ENCODE assay signal across 8 cellular contexts in the genomic region with DNA sequence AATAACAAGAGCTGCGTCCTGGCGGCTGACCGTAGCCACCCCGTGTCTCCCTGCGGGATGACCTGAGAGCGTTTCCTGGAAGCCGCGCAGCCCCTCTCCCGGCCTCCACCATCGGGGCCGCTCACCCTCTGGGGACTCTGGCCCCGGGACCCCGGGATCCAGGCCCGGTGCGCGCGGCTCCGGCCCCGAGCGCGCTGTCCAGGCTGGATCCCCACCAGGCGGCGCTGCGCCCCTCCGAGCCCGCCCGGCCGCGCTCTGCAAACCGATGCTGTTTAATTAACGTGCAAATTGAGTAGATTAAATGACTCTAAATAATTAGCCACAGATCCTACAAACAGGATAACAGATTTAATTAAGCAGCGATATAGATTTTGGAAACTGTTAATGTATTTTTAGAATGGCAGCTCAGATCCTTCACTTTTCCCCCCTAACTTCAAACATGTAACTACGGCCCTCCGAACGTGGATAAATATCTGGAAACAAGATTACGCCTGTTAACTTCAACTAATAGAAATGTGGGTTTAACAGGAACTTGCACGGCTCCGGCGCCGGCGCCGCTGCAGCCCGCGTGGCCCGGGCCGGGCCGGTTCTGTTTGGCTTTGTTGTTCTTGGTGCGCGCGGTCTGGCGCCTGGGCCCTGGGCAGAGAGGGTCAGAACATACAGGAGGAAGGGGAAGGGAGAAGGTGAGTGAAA. TPM values are rescaled to one million over a fixed set of nuclear protein-coding genes. Genes with fewer than 3 reads are reported as not detected.
DNase-seq lines count a peak whose midpoint lies in the region; ATAC-seq and TF ChIP-seq lines count a peak whose summit lies in the region.

No MANE protein-coding gene starts in this region.

- peak; percentile 36 for ATAC-seq in GM23338
- ATAC-seq in GM18861 (IDR thresholded peaks at IDR 0.05; ENCODE audit: unreplicated experiment) = no peak
- ATAC-seq in GM21390 (IDR thresholded peaks at IDR 0.05; ENCODE audit: unreplicated experiment) = no peak
- ATAC-seq in GM21515 (IDR thresholded peaks at IDR 0.05; ENCODE audit: unreplicated experiment) = no peak

- TF ChIP-seq CTCF in GM23338 (conservative IDR thresholded peaks at IDR 0.05; ENCODE audit: low read depth in 2 of 2) = peak; percentile 80 to 91

- no peak overlapping the region for H2BK5ac ChIP-seq in neuronal stem cell (ENCODE audit: low read length)

- H3K27ac ChIP-seq in GM23338 (ENCODE audit: low read depth) (no peak overlapping the region), neuronal stem cell (replicated peaks; ENCODE audit: low read length) (no peak overlapping the region)

- H3K4me1 Mint-ChIP-seq in GM23338 = peaks cover 30% of the 10 kb centered on the region

- H3K23ac ChIP-seq in neuronal stem cell (ENCODE audit: low read depth, low read length, poor library complexity) = no peak overlapping the region

- 0 out of 2 replicates have a peak, but pooled peaks cover 17% of the 10 kb centered on the region for H4K20me1 ChIP-seq in GM23338 (replicated peaks; ENCODE audit: insufficient read depth)

- peak overlapping the region; percentile 10 for H2AK5ac ChIP-seq in neuronal stem cell (ENCODE audit: low read depth, low read length)

- no peak overlapping the region for H3K9ac ChIP-seq in neuronal stem cell (ENCODE audit: low read depth, low read length, poor library complexity)

- peaks cover 6% of the 10 kb centered on the region; the same call in 1 of the 2 replicates for H3F3A ChIP-seq in GM23338 (replicated peaks; ENCODE audit: low read depth)

- H3K4me3 Mint-ChIP-seq in GM23338 = peak overlapping the region; percentile 38; the same call in 2 of the 3 replicates

- H4K91ac ChIP-seq in neuronal stem cell (ENCODE audit: low read depth, low read length, poor library complexity) = no peak overlapping the region

- H2BK120ac ChIP-seq in neuronal stem cell (ENCODE audit: low read depth, low read length) = no peak overlapping the region

- no peak overlapping the region for H3K27ac Mint-ChIP-seq in GM23338

- peak; percentile 67 for DNase-seq in GM23338 (ENCODE audit: low spot score)
- DNase-seq in activated CD4-positive, alpha-beta T cell treated with anti-CD3 and anti-CD28 coated beads for 1 hour = peak; percentile 18
- DNase-seq in effector CD4-positive, alpha-beta T cell = peak; percentile 23
- no peak for DNase-seq in neuronal stem cell (ENCODE audit: low spot score)
- no peak for DNase-seq in SHP77 treated with DMSO at 0.1 percent for 48 hours (lab: John Stamatoyannopoulos, UW)

- H3K14ac ChIP-seq in neuronal stem cell (ENCODE audit: low read length) = no peak overlapping the region

- H3K4me2 ChIP-seq in GM23338 (peak overlapping the region; percentile 73), neuronal stem cell (ENCODE audit: insufficient read depth, low read length, poor library complexity, severe bottlenecking) (peak overlapping the region; percentile 43)

- H3K36me3 Mint-ChIP-seq in GM23338 (ENCODE audit: low read depth) = no peaks in the 10 kb centered on the region

- H2AFZ ChIP-seq in GM23338 = no peak overlapping the region
- no peak overlapping the region for H2AFZ ChIP-seq in neuronal stem cell (ENCODE audit: low read length)

- no peak overlapping the region for H2BK15ac ChIP-seq in neuronal stem cell (ENCODE audit: low read length)

- H3K27me3 Mint-ChIP-seq in GM23338 (ENCODE audit: insufficient read depth, low read depth, poor library complexity) = peaks cover 92% of the 10 kb centered on the region

- WGBS in neuronal stem cell (ENCODE audit: extremely low coverage in 2 of 2, insufficient read length in 2 of 2, insufficient replicate concordance in 1 of 2), 2 donors = no CpG with 5 or more reads among the region's 51 CpGs

- H3K4ac ChIP-seq in neuronal stem cell (ENCODE audit: low read length) = no peak overlapping the region

- peak overlapping the region; percentile 45 for H3K4me3 ChIP-seq in GM23338
- H3K4me3 ChIP-seq in neuronal stem cell (ENCODE audit: low read length in 2 of 2) = no peak overlapping the region

- H3K9me3 Mint-ChIP-seq in GM23338 = no peaks in the 10 kb centered on the region; the same call in 2 of the 3 replicates

- H4K8ac ChIP-seq in neuronal stem cell (ENCODE audit: low read depth, low read length) = no peak overlapping the region

- H3K4me1 ChIP-seq in GM23338 (ENCODE audit: insufficient read depth) (peaks cover 46% of the 10 kb centered on the region), neuronal stem cell (ENCODE audit: control insufficient read depth in 2 of 2, insufficient read depth in 1 of 2, low read depth in 1 of 2, low read length in 2 of 2) (peaks cover 11 to 17% of the 10 kb centered on the region in 2 donors)

- H3K79me2 ChIP-seq in GM23338 (replicated peaks; ENCODE audit: insufficient read depth) = no peaks in the 10 kb centered on the region

- H3K27me3 ChIP-seq in GM23338 (ENCODE audit: insufficient read depth) (peaks cover 93% of the 10 kb centered on the region), neuronal stem cell (ENCODE audit: control insufficient read depth in 3 of 3, insufficient read depth in 3 of 3, low read depth in 1 of 3, low read length in 3 of 3) (peaks cover 23 to 94% (median 73%) of the 10 kb centered on the region in 3 experiments)

- no peaks in the 10 kb centered on the region for H3K79me1 ChIP-seq in neuronal stem cell (ENCODE audit: low read depth, low read length)

- H3K18ac ChIP-seq in neuronal stem cell (ENCODE audit: low read length) = peak overlapping the region; percentile 44

- H3K9me3 ChIP-seq in neuronal stem cell (replicated peaks in 1 of 2; ENCODE audit: control insufficient read depth in 2 of 2, insufficient read depth in 1 of 2, low read depth in 1 of 2, low read length in 2 of 2) = peaks cover 0 to 2% of the 10 kb centered on the region in 2 donors

- H2BK12ac ChIP-seq in neuronal stem cell (ENCODE audit: low read length) = no peak overlapping the region

- no peaks in the 10 kb centered on the region for H3K36me3 ChIP-seq in GM23338 (ENCODE audit: insufficient read depth)
- no peaks in the 10 kb centered on the region for H3K36me3 ChIP-seq in neuronal stem cell (replicated peaks in 1 of 2; ENCODE audit: control insufficient read depth in 2 of 2, insufficient read depth in 2 of 2, low read length in 2 of 2)

- H3K9me2 ChIP-seq in GM23338 (ENCODE audit: insufficient read depth) = no peaks in the 10 kb centered on the region

TF ChIP-seq in GM23338, 12 proteins besides CTCF, POLR2A, EP300 and RAD21 (continues in another document):
- peak; percentile 54 for TF ChIP-seq EZH2phosphoT487 (IDR thresholded peaks at IDR 0.05; ENCODE audit: unreplicated experiment)
- TF ChIP-seq POLR2AphosphoS5 (IDR thresholded peaks at IDR 0.05; ENCODE audit: low read depth) = no peak
- TF ChIP-seq EZH2 (IDR thresholded peaks at IDR 0.05; ENCODE audit: low read depth, unreplicated experiment) = peak; percentile 91
- TF ChIP-seq STAT1 (IDR thresholded peaks at IDR 0.05; ENCODE audit: unreplicated experiment) = no peak
- no peak for TF ChIP-seq ETS1 (IDR thresholded peaks at IDR 0.05)
- no peak for TF ChIP-seq NANOG (IDR thresholded peaks at IDR 0.05; ENCODE audit: borderline replicate concordance)

RNA-seq across cellular contexts. Expression of gene UNCX, which starts 7.1 kb away (rescaled TPM):
- not detected in 2 replicates for total RNA-seq in GM23338 (2014; rRNA removed; shearing (Covaris generic))
- polyA plus RNA-seq in GM23338 (2016; fragmentation: Nextera tagmentation; extraction: Ambion mirVana) = not detected in 2 replicates
- 0.01 TPM for polyA plus RNA-seq in neuronal stem cell (2013, experiment 1 of 2)
- 0.01 TPM for polyA plus RNA-seq in neuronal stem cell (2013, experiment 2 of 2)

Comparison
In these comparisons a context has a peak if more than half of its experiments do, and no peak if none do; other contexts are left out.
1. DNase-seq: peak in GM23338 (single experiment), activated CD4-positive, alpha-beta T cell treated with anti-CD3 and anti-CD28 coated beads for 1 hour (single experiment) and effector CD4-positive, alpha-beta T cell (single experiment); none in neuronal stem cell (single experiment) and SHP77 treated with DMSO at 0.1 percent for 48 hours (single experiment).